9 cellular contexts compared by ENCODE assay signal in genomic region chr14:32382704-32383103, GRCh38. TPM values are rescaled to one million over a fixed set of nuclear protein-coding genes. Genes with fewer than 3 reads are reported as not detected.
DNase-seq lines count a peak whose midpoint lies in the region; ATAC-seq and TF ChIP-seq lines count a peak whose summit lies in the region.
"Had no signal": no experiment of that assay in that cellular context is flagged by ENCODE, and none has a peak within 500 bp of the region (broad histone marks: within the 10 kb centered on the region; RNA-seq: fewer than 3 reads in every experiment).

No MANE protein-coding gene starts in this region.

- H3K4me2 ChIP-seq in PC-3 (ENCODE audit: low read length): 0 out of 2 replicates have a peak overlapping the region, but pooled peaks have one; percentile 24

- H3K9me3 ChIP-seq in PC-3 (ENCODE audit: low read length): no peaks in the 10 kb centered on the region

- POLR2A ChIA-PET in PC-3 (lab: Charles Lee; ENCODE audit: unreplicated experiment): interaction anchor here (0.7 kb wide), 1 partner anchor 11 kb away, joined by 3 read pairs; no protein-coding TSS in a partner anchor

- H3K9ac ChIP-seq in PC-3 (ENCODE audit: low read length): no peak overlapping the region

- no peaks in the 10 kb centered on the region for H3K9me2 ChIP-seq in PC-3 (replicated peaks; ENCODE audit: low read length)

- no peaks in the 10 kb centered on the region for H3K36me3 ChIP-seq in PC-3 (ENCODE audit: low read depth, low read length)

- H3F3A ChIP-seq in PC-3 (ENCODE audit: low read length, unreplicated experiment): no peaks in the 10 kb centered on the region

- intact Hi-C loops in PC-3 (cut with micrococcal nuclease): loop anchor here (1.0 to 10.0 kb wide), 8 partner anchors 87 to 868 kb away; no protein-coding TSS in a partner anchor

- no peaks in the 10 kb centered on the region for H3K79me2 ChIP-seq in PC-3 (ENCODE audit: low read length)

- H3K27ac ChIP-seq in PC-3 (ENCODE audit: low read length): no peak overlapping the region

- H2AFZ ChIP-seq in PC-3 (ENCODE audit: low read length): no peak overlapping the region

- H3K4me3 ChIP-seq in PC-3 (ENCODE audit: low read length) (no peak overlapping the region), foreskin fibroblast (ENCODE audit: low read depth in 1 of 2, low read length in 2 of 2) (no peak overlapping the region), retinal pigment epithelial cell (ENCODE audit: low read length) (no peak overlapping the region)

- peak; percentile 97 for ATAC-seq in PC-3
- no peak for ATAC-seq in GM19452 (IDR thresholded peaks at IDR 0.05; ENCODE audit: unreplicated experiment)
- ATAC-seq in HG02840 (IDR thresholded peaks at IDR 0.05; ENCODE audit: low FRiP score, unreplicated experiment): no peak

- TF ChIP-seq CTCF in PC-3 (conservative IDR thresholded peaks at IDR 0.05; ENCODE audit: low read depth, low read length): peak; percentile 88
- peak; percentile 61 for TF ChIP-seq CTCF in foreskin fibroblast (IDR thresholded peaks at IDR 0.05; ENCODE audit: low read depth, low read length)
- TF ChIP-seq CTCF in retinal pigment epithelial cell (conservative IDR thresholded peaks at IDR 0.05; ENCODE audit: low read depth, low read length): peak; percentile 68

- no peaks in the 10 kb centered on the region for H4K20me1 ChIP-seq in PC-3 (ENCODE audit: low read length)

- CTCF ChIA-PET in PC-3 (lab: Charles Lee): interaction anchor here (0.6 to 1.5 kb wide), 12 partner anchors 10 to 371 kb away, joined by 3 to 31 read pairs (median 5); partner anchors contain the start of gene ARHGAP5

- H3K4me1 ChIP-seq in PC-3 (ENCODE audit: insufficient read depth, low read length): peaks cover 28% of the 10 kb centered on the region

- BruUV-seq in PC-3 (replicated peaks; lab: Mats Ljungman, UMichigan): no TSS peak

- DNase-seq in DMS53 (lab: John Stamatoyannopoulos, UW) (peak; percentile 47), DMS53 treated with DMSO at 0.1 percent for 48 hours (lab: John Stamatoyannopoulos, UW; ENCODE audit: unreplicated experiment) (no peak), PC-3 (peak; percentile 59), foreskin fibroblast (peak in 1 of 2 donors; percentile 69), retinal pigment epithelial cell (ENCODE audit: low read depth) (no peak), MV-4-11 (lab: John Stamatoyannopoulos, UW) (no peak)
- DNase-seq: NCI-H774 had no signal

- H3K27me3 ChIP-seq in PC-3 (ENCODE audit: low read length): no peaks in the 10 kb centered on the region

RNA-seq across cellular contexts. Expression of gene AKAP6, which starts 53.6 kb away (rescaled TPM):
- total RNA-seq in PC-3 (2014; rRNA removed): 1.5 and 2.8 TPM in 2 replicates

Comparison
In these comparisons a context has a peak if more than half of its experiments do, and no peak if none do; other contexts are left out.
1. DNase-seq: peak in DMS53 (single experiment) and PC-3 (single experiment); none in DMS53 treated with DMSO at 0.1 percent for 48 hours (single experiment), retinal pigment epithelial cell (single experiment) and MV-4-11 (single experiment).
2. Peak in every context shown above with its lines, with median percentiles within 50 percentile points of each other: CTCF ChIP-seq.